In genomic region chr1:51305371-51305823, GRCh38 we compare ENCODE assay signal across 18 cellular contexts. TPM values are rescaled to one million over a fixed set of nuclear protein-coding genes. Genes with fewer than 3 reads are reported as not detected.
DNase-seq lines count a peak whose midpoint lies in the region; ATAC-seq and TF ChIP-seq lines count a peak whose summit lies in the region.
"Had no signal": no experiment of that assay in that cellular context is flagged by ENCODE, and none has a peak within 500 bp of the region (broad histone marks: within the 10 kb centered on the region; RNA-seq: fewer than 3 reads in every experiment).

No MANE protein-coding gene starts in this region.

- peak; percentile 67 for DNase-seq in NCI-H82 (lab: John Stamatoyannopoulos, UW)
- no peak for DNase-seq in NCI-H82 treated with DMSO at 0.1 percent for 48 hours (lab: John Stamatoyannopoulos, UW; ENCODE audit: unreplicated experiment)
- DNase-seq in WERI-Rb-1 = peak; percentile 78
- no peak for DNase-seq in left lung
- DNase-seq in central memory CD4-positive, alpha-beta T cell = no peak
- no peak for DNase-seq in T-helper 2 cell
- DNase-seq in left cardiac atrium = no peak
- DNase-seq: activated CD4-positive, alpha-beta T cell treated with anti-CD3 and anti-CD28 coated beads, Interleukin-2, amount 50 U/mL, for 1 hour; effector memory CD8-positive, alpha-beta T cell; left ventricle myocardium superior; MG63; naive B cell; NCI-H187; NCI-H510A; stimulated activated naive B cell treated with anti-CD40 and anti-IgM and Interleukin-4, amounts not matched to agents 10 μg/mL and 1 μg/mL and 100 μg/mL, for 72 hours; tibial artery had no signal

- intact Hi-C loops in left lung (cut with DNase I) = no loop called here
- intact Hi-C loops in left cardiac atrium (cut with DNase I) = no loop called here

- H3K9me3 ChIP-seq in WERI-Rb-1 (ENCODE audit: severe bottlenecking) = no peaks in the 10 kb centered on the region
- no peaks in the 10 kb centered on the region for H3K9me3 ChIP-seq in left lung
- H3K9me3 ChIP-seq: MG63, tibial artery had no signal

- H3K27me3 ChIP-seq in WERI-Rb-1 (ENCODE audit: insufficient read depth, low read depth, severe bottlenecking) (no peaks in the 10 kb centered on the region), left lung (no peaks in the 10 kb centered on the region)
- H3K27me3 ChIP-seq: MG63, tibial artery had no signal

- H3K27ac ChIP-seq in WERI-Rb-1 (peak overlapping the region; percentile 43), left lung (no peak overlapping the region)
- H3K27ac ChIP-seq: C4-2B, tibial artery had no signal

- ATAC-seq in left lung = peak; percentile 13
- no peak for ATAC-seq in HG03457 (IDR thresholded peaks at IDR 0.05; ENCODE audit: unreplicated experiment)
- ATAC-seq in left cardiac atrium = no peak
- ATAC-seq: effector memory CD8-positive, alpha-beta T cell; left ventricle myocardium superior; stimulated activated naive B cell treated with anti-CD40 and anti-IgM and Interleukin-4, amounts not matched to agents 10 μg/mL and 1 μg/mL and 100 μg/mL, for 72 hours had no signal

- peaks cover 10% of the 10 kb centered on the region for H3K36me3 ChIP-seq in WERI-Rb-1
- H3K36me3 ChIP-seq in left lung = no peaks in the 10 kb centered on the region
- H3K36me3 ChIP-seq: MG63, tibial artery had no signal

- H3K4me1 ChIP-seq in left lung = peaks cover 0 to 15% of the 10 kb centered on the region in 2 donors

- H3K4me3 ChIP-seq in WERI-Rb-1 (ENCODE audit: low read depth, low read length) (no peak overlapping the region), left lung (no peak overlapping the region)
- H3K4me3 ChIP-seq: MG63, tibial artery had no signal

- no peak for TF ChIP-seq CTCF in WERI-Rb-1 (IDR thresholded peaks at IDR 0.05; ENCODE audit: low read depth, low read length)
- no peak for TF ChIP-seq CTCF in left lung (IDR thresholded peaks at IDR 0.05)

RNA-seq across cellular contexts. Expression of gene TTC39A, which starts 25.0 kb away (rescaled TPM):
- total RNA-seq in left lung (10 to 100 TPM; 40.8 to 44.6 TPM), left cardiac atrium (10 to 100 TPM; 14.0 to 14.8 TPM)

Comparison
In these comparisons a context has a peak if more than half of its experiments do, and no peak if none do; other contexts are left out.
1. DNase-seq: peak in NCI-H82 (single experiment) and WERI-Rb-1 (single experiment); none in NCI-H82 treated with DMSO at 0.1 percent for 48 hours (single experiment), left lung (0 of 2), central memory CD4-positive, alpha-beta T cell (single experiment), T-helper 2 cell (0 of 5) and left cardiac atrium (single experiment).